In genomic region chr5:143918961-143919360, GRCh38 we compare ENCODE assay signal across 33 cellular contexts.
"Had no signal": no experiment of that assay in that cellular context is flagged by ENCODE, and none has a peak within 500 bp of the region (broad histone marks: within the 10 kb centered on the region; RNA-seq: fewer than 3 reads in every experiment).

No MANE protein-coding gene starts in this region.

- FAIRE-seq: astrocyte, bronchial epithelial cell had no signal

- H3K4me3 ChIP-seq: adrenal gland, ascending aorta, body of pancreas, breast epithelium, cardiac muscle cell had no signal

- ATAC-seq: activated naive CD4-positive, alpha-beta T cell treated with anti-CD3 and anti-CD28 coated beads, Interleukin-2, amount 50 U/mL, for 72 hours; activated naive CD8-positive, alpha-beta T cell treated with anti-CD3 and anti-CD28 coated beads, Interleukin-2, amount 50 U/mL, for 24 hours; activated T-cell treated with anti-CD3 and anti-CD28 coated beads, Interleukin-2, amount 50 U/mL, for 4 hours; activated T-cell treated with anti-CD3 and anti-CD28 coated beads, Interleukin-2, amount 50 U/mL, for 72 hours; activated T-helper 17 cell treated with anti-CD3 and anti-CD28 coated beads, Interleukin-2, amount 50 U/mL, for 72 hours; body of pancreas had no signal

- H3K27me3 ChIP-seq: adrenal gland, ascending aorta, body of pancreas, brain microvascular endothelial cell, breast epithelium, cardiac muscle cell had no signal

- H3K27ac ChIP-seq: adrenal gland, ascending aorta, body of pancreas, brain microvascular endothelial cell, breast epithelium, cardiac muscle cell had no signal

- H3K4me1 ChIP-seq: adrenal gland, ascending aorta, body of pancreas, breast epithelium had no signal

- DNase-seq: activated effector memory CD4-positive, alpha-beta T cell treated with anti-CD3 and anti-CD28 coated beads, Interleukin-2, amount 50 U/mL, for 16 hours; activated effector memory CD4-positive, alpha-beta T cell treated with Interleukin-2 at 50 U/mL for 16 hours; activated gamma-delta T cell; activated gamma-delta T cell treated with Interleukin-2 at 50 U/mL for 16 hours; activated naive CD4-positive, alpha-beta T cell; activated naive CD4-positive, alpha-beta T cell treated with anti-CD3 and anti-CD28 coated beads for 36 hours; activated naive CD4-positive, alpha-beta T cell treated with anti-CD3 and anti-CD28 coated beads, Interleukin-2, amount 10 ng/mL, durations not matched to agents 7 days and 5 days; activated naive CD4-positive, alpha-beta T cell treated with anti-CD3 and anti-CD28 coated beads, Interleukin-2, amount 50 U/mL, for 16 hours; activated naive CD4-positive, alpha-beta T cell treated with Interleukin-2 at 50 U/mL for 16 hours; activated naive CD8-positive, alpha-beta T cell treated with anti-CD3 and anti-CD28 coated beads for 36 hours; activated naive CD8-positive, alpha-beta T cell treated with anti-CD3 and anti-CD28 coated beads, Interleukin-2, amount 10 ng/mL, durations not matched to agents 7 days and 5 days; activated naive CD8-positive, alpha-beta T cell treated with anti-CD3 and anti-CD28 coated beads, Interleukin-2, amount 50 U/mL, for 24 hours; activated T-cell treated with anti-CD3 and anti-CD28 coated beads, Interleukin-2, amount 50 U/mL, for 1 hour; activated T-cell treated with anti-CD3 and anti-CD28 coated beads, Interleukin-2, amount 50 U/mL, for 24 hours; activated T-cell treated with anti-CD3 and anti-CD28 coated beads, Interleukin-2, amount 50 U/mL, for 4 hours; activated T-cell treated with anti-CD3 and anti-CD28 coated beads, Interleukin-2, amount 50 U/mL, for 48 hours; activated T-cell treated with anti-CD3 and anti-CD28 coated beads, Interleukin-2, amount 50 U/mL, for 72 hours; adrenal gland; amniotic stem cell; amygdala; anterior cingulate cortex; body of pancreas; brain microvascular endothelial cell; caudate nucleus; central memory CD4-positive, alpha-beta T cell; cerebellar nuclear complex had no signal

- H3K36me3 ChIP-seq: adrenal gland, ascending aorta, brain microvascular endothelial cell, breast epithelium, cardiac muscle cell had no signal

- H3K9me3 ChIP-seq: adrenal gland, ascending aorta, body of pancreas, breast epithelium had no signal
